ENCODE assay signal across 22 cellular contexts in the genomic region with DNA sequence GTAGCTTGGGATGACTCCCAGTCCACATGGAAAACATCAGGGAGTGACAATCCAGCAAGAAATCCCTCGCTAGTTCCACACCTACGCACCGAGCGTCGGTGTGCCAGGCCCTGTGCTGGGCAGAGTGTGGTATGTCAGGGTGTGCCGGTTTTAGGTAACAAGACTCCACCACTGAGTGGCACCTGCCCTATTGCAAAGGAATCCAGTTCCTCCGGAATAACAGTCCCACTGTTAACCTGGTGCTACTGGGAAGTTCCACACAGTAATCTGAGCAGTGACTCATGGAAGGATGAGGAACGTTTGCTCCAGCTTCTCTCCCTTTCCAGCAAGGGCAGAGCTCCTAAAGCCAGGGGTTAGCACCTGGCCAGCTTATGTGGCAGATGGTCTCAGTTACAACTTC. TPM values are rescaled to one million over a fixed set of nuclear protein-coding genes. Genes with fewer than 3 reads are reported as not detected.
DNase-seq lines count a peak whose midpoint lies in the region; ATAC-seq, FAIRE-seq and TF ChIP-seq lines count a peak whose summit lies in the region.
"Had no signal": no experiment of that assay in that cellular context is flagged by ENCODE, and none has a peak within 500 bp of the region (broad histone marks: within the 10 kb centered on the region; RNA-seq: fewer than 3 reads in every experiment).

No MANE protein-coding gene starts in this region.

- H3K27me3 ChIP-seq in cardiac muscle cell, result no peaks in the 10 kb centered on the region
- no peaks in the 10 kb centered on the region for H3K27me3 ChIP-seq in heart right ventricle
- no peaks in the 10 kb centered on the region for H3K27me3 ChIP-seq in bronchial epithelial cell (ENCODE audit: control insufficient read depth, insufficient read depth, low read length)
- H3K27me3 ChIP-seq: esophagus muscularis mucosa had no signal

- H3K27ac ChIP-seq in cardiac muscle cell (peak overlapping the region; percentile 34), heart right ventricle (no peak overlapping the region)
- H3K27ac ChIP-seq: esophagus muscularis mucosa had no signal

- H3K4me1 Mint-ChIP-seq in mesothelial cell of epicardium, result peaks cover 10% of the 10 kb centered on the region
- H3K4me1 Mint-ChIP-seq: activated naive CD4-positive, alpha-beta T cell treated with anti-CD3 and anti-CD28 coated beads, Interleukin-2, amount 50 U/mL, for 24 hours; brain had no signal

- H3K27ac Mint-ChIP-seq in mesothelial cell of epicardium, result peak overlapping the region; percentile 80
- H3K27ac Mint-ChIP-seq: activated naive CD4-positive, alpha-beta T cell treated with anti-CD3 and anti-CD28 coated beads, Interleukin-2, amount 50 U/mL, for 24 hours; CD4-positive, alpha-beta memory T cell had no signal

- TF ChIP-seq CTCF in cardiac muscle cell (IDR thresholded peaks at IDR 0.05; ENCODE audit: low read depth, low read length) (no peak), heart right ventricle (IDR thresholded peaks at IDR 0.05) (no peak), bronchial epithelial cell (IDR thresholded peaks at IDR 0.05; ENCODE audit: insufficient read depth, low read length, severe bottlenecking) (no peak), mesothelial cell of epicardium (IDR thresholded peaks at IDR 0.05; ENCODE audit: unreplicated experiment) (no peak)

- ATAC-seq in heart right ventricle (no peak), GM21825 (IDR thresholded peaks at IDR 0.05; ENCODE audit: unreplicated experiment) (no peak), HG03097 (IDR thresholded peaks at IDR 0.05; ENCODE audit: low FRiP score, unreplicated experiment) (no peak)

- H3K9me3 Mint-ChIP-seq in mesothelial cell of epicardium, result no peaks in the 10 kb centered on the region
- H3K9me3 Mint-ChIP-seq: activated naive CD4-positive, alpha-beta T cell treated with anti-CD3 and anti-CD28 coated beads, Interleukin-2, amount 50 U/mL, for 24 hours had no signal

- H3K4me3 ChIP-seq in cardiac muscle cell, result no peak overlapping the region
- no peak overlapping the region for H3K4me3 ChIP-seq in heart right ventricle
- no peak overlapping the region for H3K4me3 ChIP-seq in bronchial epithelial cell (ENCODE audit: low read depth, low read length)
- H3K4me3 ChIP-seq: esophagus muscularis mucosa had no signal

- intact Hi-C loops in heart right ventricle (cut with DNase I), result no loop called here

- no peak for DNase-seq in cardiac muscle cell (ENCODE audit: low read depth in 1 of 2, low spot score in 1 of 2)
- no peak for DNase-seq in heart right ventricle
- peak; percentile 98 for DNase-seq in bronchial epithelial cell (ENCODE audit: low read depth)
- DNase-seq in mesothelial cell of epicardium (ENCODE audit: low spot score in 2 of 2, unreplicated experiment in 2 of 2), result no peak
- DNase-seq in cerebellar cortex (ENCODE audit: low spot score), result no peak
- no peak for DNase-seq in NOMO-1 treated with DMSO at 0.1 percent for 48 hours (lab: John Stamatoyannopoulos, UW; ENCODE audit: unreplicated experiment)
- DNase-seq: ACHN; activated CD4-positive, alpha-beta T cell treated with anti-CD3 and anti-CD28 coated beads, Interleukin-2, amount 50 U/mL, for 4 hours; activated T-cell treated with anti-CD3 and anti-CD28 coated beads, Interleukin-2, amount 50 U/mL, for 1 hour; CD4-positive, alpha-beta memory T cell; Karpas-422; NCI-H1417 treated with DMSO at 0.1 percent for 48 hours; OCI-M1; posterior cingulate gyrus; stimulated activated naive CD4-positive, alpha-beta T cell treated with Interleukin-2 at 50 U/mL for 16 hours had no signal

- peaks cover 20% of the 10 kb centered on the region for H3K36me3 ChIP-seq in cardiac muscle cell
- H3K36me3 ChIP-seq in heart right ventricle, result peaks cover 0 to 84% (median 16%) of the 10 kb centered on the region in 9 donors
- H3K36me3 ChIP-seq in bronchial epithelial cell (ENCODE audit: control insufficient read depth, insufficient read depth, low read length), result peaks cover 9% of the 10 kb centered on the region

- FAIRE-seq in bronchial epithelial cell (lab: Jason Lieb, UNC), result peak; percentile 99
- FAIRE-seq: urothelium cell line had no signal

- H3K9me3 ChIP-seq in cardiac muscle cell (ENCODE audit: low read depth), result no peaks in the 10 kb centered on the region
- no peaks in the 10 kb centered on the region for H3K9me3 ChIP-seq in heart right ventricle
- H3K9me3 ChIP-seq: esophagus muscularis mucosa had no signal

- H3K4me1 ChIP-seq in cardiac muscle cell (ENCODE audit: low read depth) (peaks cover 7% of the 10 kb centered on the region), heart right ventricle (peaks cover 16 to 55% (median 30%) of the 10 kb centered on the region in 9 donors)

- H3K4me3 Mint-ChIP-seq in mesothelial cell of epicardium, result no peak overlapping the region
- H3K4me3 Mint-ChIP-seq: activated naive CD4-positive, alpha-beta T cell treated with anti-CD3 and anti-CD28 coated beads, Interleukin-2, amount 50 U/mL, for 24 hours; brain; CD4-positive, alpha-beta memory T cell had no signal

- H3K36me3 Mint-ChIP-seq in mesothelial cell of epicardium, result peaks cover 39% of the 10 kb centered on the region
- H3K36me3 Mint-ChIP-seq: activated naive CD4-positive, alpha-beta T cell treated with anti-CD3 and anti-CD28 coated beads, Interleukin-2, amount 50 U/mL, for 24 hours had no signal

- WGBS in heart right ventricle, 2 donors, result 80 to 87% methylated on average over 8 of the region's 8 CpGs

- no peaks in the 10 kb centered on the region for H3K27me3 Mint-ChIP-seq in mesothelial cell of epicardium (ENCODE audit: low read depth)
- H3K27me3 Mint-ChIP-seq: brain; CD4-positive, alpha-beta memory T cell had no signal

RNA-seq across cellular contexts. Expression of gene RNF207, which starts 14.3 kb away (rescaled TPM):
- total RNA-seq in cardiac muscle cell (198 and 273 TPM in 2 replicates), heart right ventricle (100 to 1,000 TPM in 1 of 10 donors, 10 to 100 TPM in 9; 30.6 to 101 (median 67.4) TPM), bronchial epithelial cell (6.4 and 6.6 TPM in 2 replicates), mesothelial cell of epicardium (467 to 481 TPM (median 477 TPM) in 3 replicates)
- polyA plus RNA-seq in cardiac muscle cell (166 and 180 TPM in 2 replicates), heart right ventricle (100 to 1,000 TPM in 1 of 2 donors, 10 to 100 TPM in 1; 16.2 to 183 TPM)

RNA-seq across cellular contexts. Expression of gene ICMT, which starts 15.5 kb away (rescaled TPM):
- total RNA-seq in cardiac muscle cell, result 45.4 and 72.2 TPM in 2 replicates
- polyA plus RNA-seq in cardiac muscle cell, result 40.6 and 54.3 TPM in 2 replicates
- total RNA-seq in heart right ventricle, result 10 to 100 TPM; 47.9 to 81.0 (median 64.4) TPM
- 10 to 100 TPM; 16.5 to 38.3 TPM for polyA plus RNA-seq in heart right ventricle
- total RNA-seq in bronchial epithelial cell, result 43.3 and 53.4 TPM in 2 replicates
- total RNA-seq in mesothelial cell of epicardium, result 35.1 to 39.8 TPM (median 39.3 TPM) in 3 replicates

RNA-seq across cellular contexts. Expression of gene RPL22, which starts 20.8 kb away (rescaled TPM):
- 101 and 132 TPM in 2 replicates for total RNA-seq in cardiac muscle cell
- polyA plus RNA-seq in cardiac muscle cell, result 123 and 130 TPM in 2 replicates
- total RNA-seq in heart right ventricle, result 100 to 1,000 TPM; 223 to 298 (median 273) TPM
- polyA plus RNA-seq in heart right ventricle, result 100 to 1,000 TPM; 295 to 639 TPM
- 153 and 194 TPM in 2 replicates for total RNA-seq in bronchial epithelial cell
- total RNA-seq in mesothelial cell of epicardium, result 411 to 435 TPM (median 426 TPM) in 3 replicates

RNA-seq across cellular contexts. Expression of gene HES3, which starts 23.7 kb away (rescaled TPM):
- total RNA-seq in cardiac muscle cell (not detected in 2 replicates), heart right ventricle (not detected), bronchial epithelial cell (not detected in 2 replicates), mesothelial cell of epicardium (not detected in 3 replicates)
- polyA plus RNA-seq in cardiac muscle cell (not detected in 2 replicates), heart right ventricle (not detected)
- total RNA-seq: CD4-positive, alpha-beta memory T cell; dermis microvascular lymphatic vessel endothelial cell; esophagus muscularis mucosa had no signal
- polyA plus RNA-seq: CD4-positive, alpha-beta memory T cell had no signal

RNA-seq across cellular contexts. Expression of gene CHD5, which starts 40.1 kb away (rescaled TPM):
- 0.11 and 0.24 TPM in 2 replicates for total RNA-seq in cardiac muscle cell
- polyA plus RNA-seq in cardiac muscle cell, result 0.11 TPM in 1 of 2 replicates, not detected in the other
- total RNA-seq in heart right ventricle, result under 1 TPM; 0.02 to 0.78 (median 0.25) TPM
- under 1 TPM; 0.01 to 0.07 TPM for polyA plus RNA-seq in heart right ventricle
- total RNA-seq in bronchial epithelial cell, result 0.13 and 0.26 TPM in 2 replicates
- total RNA-seq in mesothelial cell of epicardium, result 4.8 to 4.9 TPM (median 4.9 TPM) in 3 replicates
- polyA plus RNA-seq: CD4-positive, alpha-beta memory T cell had no signal
